In genomic region chr6:84224251-84224650, GRCh38 we compare ENCODE assay signal across 21 cellular contexts. TPM values are rescaled to one million over a fixed set of nuclear protein-coding genes. Genes with fewer than 3 reads are reported as not detected.
DNase-seq lines count a peak whose midpoint lies in the region; ATAC-seq, FAIRE-seq and TF ChIP-seq lines count a peak whose summit lies in the region.
"Had no signal": no experiment of that assay in that cellular context is flagged by ENCODE, and none has a peak within 500 bp of the region (broad histone marks: within the 10 kb centered on the region; RNA-seq: fewer than 3 reads in every experiment).

No MANE protein-coding gene starts in this region.

- H3K27ac Mint-ChIP-seq in activated CD8-positive, alpha-beta T cell treated with anti-CD3 and anti-CD28 coated beads for 36 hours, result no peak overlapping the region
- H3K27ac Mint-ChIP-seq: IgD-negative memory B cell had no signal

- H3K27ac ChIP-seq in Panc1 (ENCODE audit: low read length) (no peak overlapping the region), colonic mucosa (no peak overlapping the region), kidney (ENCODE audit: low read depth in 2 of 2, low read length in 2 of 2) (no peak overlapping the region)
- H3K27ac ChIP-seq: C4-2B, HL-60, SJSA1 had no signal

- H3K36me3 ChIP-seq in Panc1 (ENCODE audit: control insufficient read depth, insufficient read depth, low read length) (no peaks in the 10 kb centered on the region), colonic mucosa (no peaks in the 10 kb centered on the region), kidney (ENCODE audit: control insufficient read depth in 1 of 2, insufficient read depth in 2 of 2, low read length in 2 of 2) (no peaks in the 10 kb centered on the region)

- intact Hi-C loops in Panc1 (cut with micrococcal nuclease; ENCODE audit: unreplicated experiment), result loop anchor here (10.0 kb wide), 1 partner anchor 609 kb away; no protein-coding TSS in a partner anchor
- intact Hi-C loops in colonic mucosa (cut with DNase I), result loop anchor here (10.0 kb wide), 1 partner anchor 609 kb away; no protein-coding TSS in a partner anchor
- intact Hi-C loops in kidney (cut with DNase I), result loop anchor here (10.0 kb wide), 2 partner anchors 339 to 609 kb away; no protein-coding TSS in a partner anchor
- intact Hi-C loops in activated CD8-positive, alpha-beta T cell treated with anti-CD3 and anti-CD28 coated beads for 36 hours (cut with micrococcal nuclease), result no loop called here

- H3K9ac ChIP-seq in colonic mucosa (ENCODE audit: low read depth in 2 of 2, low read length in 2 of 2), result no peak overlapping the region
- no peak overlapping the region for H3K9ac ChIP-seq in kidney (ENCODE audit: low read length in 2 of 2)

- H3K27me3 Mint-ChIP-seq in activated CD8-positive, alpha-beta T cell treated with anti-CD3 and anti-CD28 coated beads for 36 hours, result no peaks in the 10 kb centered on the region
- H3K27me3 Mint-ChIP-seq: IgD-negative memory B cell had no signal

- H3K4me3 ChIP-seq in AG04449 (ENCODE audit: low read depth, low read length) (no peak overlapping the region), Panc1 (ENCODE audit: low read depth in 2 of 2, low read length in 2 of 2) (no peak overlapping the region), fibroblast of villous mesenchyme (ENCODE audit: low read depth, low read length) (no peak overlapping the region), colonic mucosa (no peak overlapping the region), kidney (ENCODE audit: low read length in 2 of 2) (no peak overlapping the region)
- H3K4me3 ChIP-seq: SJSA1 had no signal

- H3K9me3 Mint-ChIP-seq in activated CD8-positive, alpha-beta T cell treated with anti-CD3 and anti-CD28 coated beads for 36 hours, result no peaks in the 10 kb centered on the region
- H3K9me3 Mint-ChIP-seq: IgD-negative memory B cell had no signal

- DNase-seq in AG04449 (ENCODE audit: low read depth, low spot score) (peak; percentile 24), GM03348 (ENCODE audit: low spot score) (peak; percentile 45), Panc1 (ENCODE audit: low read depth, low spot score) (no peak), fibroblast of villous mesenchyme (ENCODE audit: low read depth) (peak; percentile 11), colonic mucosa (no peak), kidney (no peak)
- no peak for DNase-seq in activated CD8-positive, alpha-beta T cell treated with anti-CD3 and anti-CD28 coated beads for 36 hours
- DNase-seq: 8988T, DMS 273 treated with DMSO at 0.1 percent for 48 hours, HCEC 1CT, Kasumi-1, NCI-H1417 treated with DMSO at 0.1 percent for 48 hours, NCI-H1930, NCI-H446 treated with DMSO at 0.1 percent for 48 hours, NCI-H748 treated with DMSO at 0.1 percent for 48 hours had no signal

- TSS peak; percentile 29 for BruUV-seq in Panc1 (replicated peaks; lab: Mats Ljungman, UMichigan)

- H3K27me3 ChIP-seq in Panc1 (ENCODE audit: control insufficient read depth, insufficient read depth, low read length) (no peaks in the 10 kb centered on the region; the same call in 1 of the 2 replicates), colonic mucosa (no peaks in the 10 kb centered on the region)
- H3K27me3 ChIP-seq: SJSA1 had no signal

- no peak for FAIRE-seq in kidney (lab: Jason Lieb, UNC)
- FAIRE-seq: HTR-8/SVneo had no signal

- H3K4me1 Mint-ChIP-seq in activated CD8-positive, alpha-beta T cell treated with anti-CD3 and anti-CD28 coated beads for 36 hours (ENCODE audit: low read depth), result peaks cover 16% of the 10 kb centered on the region

- H3K9me3 ChIP-seq in Panc1 (ENCODE audit: control insufficient read depth, insufficient read depth, low read depth, low read length) (no peaks in the 10 kb centered on the region), colonic mucosa (no peaks in the 10 kb centered on the region), kidney (ENCODE audit: control insufficient read depth in 1 of 2, low read length in 2 of 2) (no peaks in the 10 kb centered on the region)
- H3K9me3 ChIP-seq: SJSA1 had no signal

- H3K4me1 ChIP-seq in Panc1 (ENCODE audit: control insufficient read depth, insufficient read depth, low read length), result peaks cover 6% of the 10 kb centered on the region
- no peaks in the 10 kb centered on the region for H3K4me1 ChIP-seq in colonic mucosa
- H3K4me1 ChIP-seq in kidney (ENCODE audit: control insufficient read depth in 1 of 2, insufficient read depth in 1 of 2, low read depth in 1 of 2, low read length in 2 of 2), result peaks cover 0 to 2% of the 10 kb centered on the region in 2 donors

- no peak overlapping the region for H3K4me3 Mint-ChIP-seq in activated CD8-positive, alpha-beta T cell treated with anti-CD3 and anti-CD28 coated beads for 36 hours

- in situ Hi-C loops in Panc1 (cut with HindIII; ENCODE audit: low pct_unique_long_range_greater_than_20kb, low sequenced_read_pairs), result no loop called here

- POLR2A ChIA-PET in AG04449 (lab: Yijun Ruan, JAX), result interaction anchor here (0.5 kb wide), 1 partner anchor 9 kb away, joined by 3 read pairs; no protein-coding TSS in a partner anchor
- POLR2A ChIA-PET in Panc1 (lab: Charles Lee), result no interaction called here
- POLR2A ChIA-PET in activated CD8-positive, alpha-beta T cell treated with anti-CD3 and anti-CD28 coated beads for 36 hours (lab: Charles Lee), result no interaction called here

- no peak for ATAC-seq in Panc1
- ATAC-seq in HG03460 (IDR thresholded peaks at IDR 0.05; ENCODE audit: unreplicated experiment), result no peak
- ATAC-seq in activated CD8-positive, alpha-beta T cell treated with anti-CD3 and anti-CD28 coated beads for 36 hours, result no peak

- no peaks in the 10 kb centered on the region for H3K36me3 Mint-ChIP-seq in activated CD8-positive, alpha-beta T cell treated with anti-CD3 and anti-CD28 coated beads for 36 hours (ENCODE audit: low read depth)
- H3K36me3 Mint-ChIP-seq: IgD-negative memory B cell had no signal

- TF ChIP-seq CTCF in AG04449 (IDR thresholded peaks at IDR 0.05; ENCODE audit: insufficient read depth, low read length, missing control alignments), result no peak
- no peak for TF ChIP-seq CTCF in Panc1 (IDR thresholded peaks at IDR 0.05)
- TF ChIP-seq CTCF in fibroblast of villous mesenchyme (IDR thresholded peaks at IDR 0.05; ENCODE audit: insufficient read depth, low read depth, low read length), result no peak
- no peak for TF ChIP-seq CTCF in colonic mucosa (IDR thresholded peaks at IDR 0.05)
- no peak for TF ChIP-seq CTCF in kidney (IDR thresholded peaks at IDR 0.05; ENCODE audit: borderline replicate concordance, extremely low read depth, insufficient read depth)
- no peak for TF ChIP-seq CTCF in activated CD8-positive, alpha-beta T cell treated with anti-CD3 and anti-CD28 coated beads for 36 hours (IDR thresholded peaks at IDR 0.05)

- CTCF ChIA-PET in AG04449 (lab: Yijun Ruan, JAX) (interaction anchor here (1.5 to 7.1 kb wide), 3 partner anchors 9 to 609 kb away, joined by 4 to 121 read pairs (median 7); no protein-coding TSS in a partner anchor), Panc1 (lab: Charles Lee) (no interaction called here)
- CTCF ChIA-PET in activated CD8-positive, alpha-beta T cell treated with anti-CD3 and anti-CD28 coated beads for 36 hours (lab: Charles Lee), result interaction anchor here (2.2 kb wide), 1 partner anchor 8 kb away, joined by 5 read pairs; no protein-coding TSS in a partner anchor

RNA-seq across cellular contexts. Expression of gene CEP162, which starts 3.2 kb away (rescaled TPM):
- total RNA-seq in Panc1 (2021; ENCODE audit: unreplicated experiment) (5.3 TPM), fibroblast of villous mesenchyme (5.2 and 6.0 TPM in 2 replicates), colonic mucosa (1 to 10 TPM; 6.8 to 7.1 TPM), kidney (14.6 TPM)
- polyA plus RNA-seq in Panc1 (2012; ENCODE audit: insufficient read length), result 1.6 TPM
- polyA plus RNA-seq in kidney (ENCODE audit: insufficient read depth, low read depth, low replicate concordance), result 4.6 TPM
- 1 to 10 TPM; 4.9 to 5.4 TPM for total RNA-seq in activated CD8-positive, alpha-beta T cell treated with anti-CD3 and anti-CD28 coated beads for 36 hours

Comparison
In these comparisons a context has a peak if more than half of its experiments do, and no peak if none do; other contexts are left out.
1. DNase-seq: peak in AG04449 (single experiment), GM03348 (single experiment) and fibroblast of villous mesenchyme (single experiment); none in Panc1 (single experiment), colonic mucosa (single experiment), kidney (single experiment) and activated CD8-positive, alpha-beta T cell treated with anti-CD3 and anti-CD28 coated beads for 36 hours (single experiment).